ENCODE assay signal across 8 cellular contexts in the genomic region with DNA sequence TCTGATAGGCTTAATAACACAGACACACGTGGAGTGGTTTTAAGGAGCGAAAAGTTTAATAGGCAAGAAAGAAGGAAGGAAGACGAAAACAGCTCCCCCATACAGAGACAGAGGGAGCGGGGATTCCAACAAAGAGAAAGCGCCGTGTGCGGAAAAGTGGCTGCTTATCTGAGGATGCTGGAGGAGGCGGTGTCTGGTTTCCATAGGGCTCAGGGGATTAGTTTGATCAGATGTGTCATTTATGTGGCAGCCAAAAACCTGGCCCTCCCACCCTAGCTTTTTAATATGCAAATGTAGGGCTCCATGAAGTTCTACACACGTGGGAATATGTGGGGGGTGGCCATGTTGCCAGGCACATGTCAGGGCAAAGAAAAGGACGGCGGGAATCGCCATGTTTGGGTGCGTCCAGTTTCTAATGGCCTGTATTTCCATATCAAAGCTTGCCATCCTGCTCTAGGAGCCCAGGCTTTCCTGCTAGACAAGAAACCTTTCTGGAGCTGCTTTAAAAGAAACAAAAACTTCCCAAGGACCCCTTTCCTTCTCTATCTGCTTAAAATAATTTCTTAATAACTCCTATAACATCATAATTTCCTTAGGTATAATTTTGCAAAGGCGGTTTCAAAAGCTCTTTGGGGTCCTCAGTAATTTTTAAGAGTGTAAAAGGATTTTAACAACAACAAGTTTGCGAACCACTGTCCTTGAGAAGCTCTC. TPM values are rescaled to one million over a fixed set of nuclear protein-coding genes. Genes with fewer than 3 reads are reported as not detected.
DNase-seq lines count a peak whose midpoint lies in the region; ATAC-seq and TF ChIP-seq lines count a peak whose summit lies in the region.

No MANE protein-coding gene starts in this region.

- H3K4me3 ChIP-seq in CD4-positive, CD25-positive, alpha-beta regulatory T cell (ENCODE audit: low read depth, low read length) = peak overlapping the region; percentile 60
- H3K4me3 ChIP-seq in Loucy (ENCODE audit: low read length, poor library complexity, severe bottlenecking) = peak overlapping the region; percentile 83
- H3K4me3 ChIP-seq in breast epithelium = peak overlapping the region in 1 of 3 donors; percentile 76
- H3K4me3 ChIP-seq in neural progenitor cell = peak overlapping the region; percentile 73

- H3K4me2 ChIP-seq in Loucy (ENCODE audit: low read depth, low read length, poor library complexity, severe bottlenecking) = peak overlapping the region; percentile 58
- peak overlapping the region; percentile 91 for H3K4me2 ChIP-seq in neural progenitor cell

- BruUV-seq in Calu3 (replicated peaks; lab: Mats Ljungman, UMichigan) = no TSS peak

- peaks cover 28% of the 10 kb centered on the region for H3K4me1 ChIP-seq in CD4-positive, CD25-positive, alpha-beta regulatory T cell (ENCODE audit: control insufficient read depth, insufficient read depth, low read length, poor library complexity, severe bottlenecking)
- peaks cover 20% of the 10 kb centered on the region for H3K4me1 ChIP-seq in Loucy (ENCODE audit: insufficient read depth, low read length, poor library complexity, severe bottlenecking)
- no peaks in the 10 kb centered on the region for H3K4me1 ChIP-seq in breast epithelium
- peaks cover 25% of the 10 kb centered on the region for H3K4me1 ChIP-seq in neural progenitor cell

- no peaks in the 10 kb centered on the region for H3K9me2 ChIP-seq in Loucy (replicated peaks; ENCODE audit: low read depth, low read length)

- TF ChIP-seq POLR2A in breast epithelium (IDR thresholded peaks at IDR 0.05) = no peak

- H3K79me2 ChIP-seq in Loucy (ENCODE audit: insufficient read depth, low read length) (peaks cover 12% of the 10 kb centered on the region), neural progenitor cell (ENCODE audit: low read depth) (peaks cover 42% of the 10 kb centered on the region)

- no peaks in the 10 kb centered on the region for H3K9me3 ChIP-seq in CD4-positive, CD25-positive, alpha-beta regulatory T cell (ENCODE audit: control insufficient read depth in 2 of 2, low read length in 2 of 2)
- H3K9me3 ChIP-seq in Loucy (ENCODE audit: insufficient read depth, low read depth, low read length) (no peaks in the 10 kb centered on the region), breast epithelium (no peaks in the 10 kb centered on the region), neural progenitor cell (ENCODE audit: low read depth) (no peaks in the 10 kb centered on the region)

- peak overlapping the region; percentile 89 to 97 (median 94) for H3K4me3 Mint-ChIP-seq in CD4-positive, CD25-positive, alpha-beta regulatory T cell
- H3K4me3 Mint-ChIP-seq in neural progenitor cell = peak overlapping the region; percentile 95
- H3K4me3 Mint-ChIP-seq in Calu3 (ENCODE audit: low read depth, unreplicated experiment) = no peak overlapping the region

- no peak for DNase-seq in CD4-positive, CD25-positive, alpha-beta regulatory T cell
- DNase-seq in breast epithelium (ENCODE audit: low spot score in 2 of 2) = no peak
- peak; percentile 70 for DNase-seq in neural progenitor cell (ENCODE audit: low spot score)
- no peak for DNase-seq in Kasumi-1 (lab: John Stamatoyannopoulos, UW)
- no peak for DNase-seq in Calu3
- no peak for DNase-seq in GM13977 (ENCODE audit: low spot score)

- CTCF ChIA-PET in Calu3 (lab: Charles Lee) = interaction anchor here (1.0 to 2.2 kb wide), 3 partner anchors 14 to 196 kb away, joined by 4 to 7 read pairs (median 5); no protein-coding TSS in a partner anchor

- peaks cover 6 to 37% (median 13%) of the 10 kb centered on the region in 4 donors for H3K4me1 Mint-ChIP-seq in CD4-positive, CD25-positive, alpha-beta regulatory T cell
- H3K4me1 Mint-ChIP-seq in neural progenitor cell (peaks cover 28% of the 10 kb centered on the region), Calu3 (ENCODE audit: low read depth, unreplicated experiment) (no peaks in the 10 kb centered on the region)

- H3K36me3 ChIP-seq in CD4-positive, CD25-positive, alpha-beta regulatory T cell (ENCODE audit: control insufficient read depth, insufficient read depth, low read length) = no peaks in the 10 kb centered on the region
- no peaks in the 10 kb centered on the region for H3K36me3 ChIP-seq in Loucy (ENCODE audit: insufficient read depth, low read length)
- no peaks in the 10 kb centered on the region for H3K36me3 ChIP-seq in breast epithelium
- H3K36me3 ChIP-seq in neural progenitor cell = no peaks in the 10 kb centered on the region

- H3K9ac ChIP-seq in Loucy (ENCODE audit: low read depth, low read length, poor library complexity, severe bottlenecking) = peak overlapping the region; percentile 75
- no peak overlapping the region for H3K9ac ChIP-seq in neural progenitor cell

- no peaks in the 10 kb centered on the region for H3F3A ChIP-seq in Loucy (ENCODE audit: low read depth)
- H3F3A ChIP-seq in neural progenitor cell (ENCODE audit: low read depth) = peaks cover 27% of the 10 kb centered on the region

- H4K20me1 ChIP-seq in Loucy (ENCODE audit: insufficient read depth, low read length, poor library complexity, severe bottlenecking) (no peaks in the 10 kb centered on the region), neural progenitor cell (ENCODE audit: low read depth) (peaks cover 21% of the 10 kb centered on the region)

- H3K9me3 Mint-ChIP-seq in CD4-positive, CD25-positive, alpha-beta regulatory T cell = no peaks in the 10 kb centered on the region
- no peaks in the 10 kb centered on the region for H3K9me3 Mint-ChIP-seq in neural progenitor cell
- H3K9me3 Mint-ChIP-seq in Calu3 (ENCODE audit: low read depth, unreplicated experiment) = no peaks in the 10 kb centered on the region

- no peaks in the 10 kb centered on the region for H3K27me3 Mint-ChIP-seq in CD4-positive, CD25-positive, alpha-beta regulatory T cell
- H3K27me3 Mint-ChIP-seq in neural progenitor cell (ENCODE audit: insufficient read depth, low read depth) (no peaks in the 10 kb centered on the region), Calu3 (ENCODE audit: unreplicated experiment) (no peaks in the 10 kb centered on the region)

- no peak for ATAC-seq in CD4-positive, CD25-positive, alpha-beta regulatory T cell (ENCODE audit: low read depth in 2 of 2)
- no peak for ATAC-seq in HG03159 (IDR thresholded peaks at IDR 0.05; ENCODE audit: unreplicated experiment)

- peak overlapping the region; percentile 95 for H2AFZ ChIP-seq in Loucy (ENCODE audit: low read length)
- H2AFZ ChIP-seq in neural progenitor cell (replicated peaks) = peak overlapping the region; percentile 98

- in situ Hi-C loops in GM13977 (cut with MboI; ENCODE audit: low pct_unique_long_range_greater_than_20kb, low sequenced_read_pairs, unreplicated experiment) = no loop called here

- H3K27ac Mint-ChIP-seq in CD4-positive, CD25-positive, alpha-beta regulatory T cell = peak overlapping the region; percentile 91 to 94 (median 92)
- peak overlapping the region; percentile 90 for H3K27ac Mint-ChIP-seq in neural progenitor cell
- H3K27ac Mint-ChIP-seq in Calu3 (ENCODE audit: unreplicated experiment) = no peak overlapping the region

- H3K27me3 ChIP-seq in CD4-positive, CD25-positive, alpha-beta regulatory T cell (ENCODE audit: control insufficient read depth, insufficient read depth, low read length) = no peaks in the 10 kb centered on the region
- H3K27me3 ChIP-seq in Loucy (ENCODE audit: insufficient read depth, low read length, poor library complexity, severe bottlenecking) (no peaks in the 10 kb centered on the region), breast epithelium (no peaks in the 10 kb centered on the region), neural progenitor cell (no peaks in the 10 kb centered on the region)

- peak overlapping the region; percentile 87 for H3K27ac ChIP-seq in CD4-positive, CD25-positive, alpha-beta regulatory T cell (ENCODE audit: insufficient read depth, low read length, poor library complexity, severe bottlenecking)
- H3K27ac ChIP-seq in breast epithelium (peak overlapping the region; percentile 83 to 84), neural progenitor cell (no peak overlapping the region)

- no peaks in the 10 kb centered on the region for H3K36me3 Mint-ChIP-seq in CD4-positive, CD25-positive, alpha-beta regulatory T cell
- H3K36me3 Mint-ChIP-seq in neural progenitor cell (peaks cover 2% of the 10 kb centered on the region), Calu3 (ENCODE audit: insufficient read depth, unreplicated experiment) (peaks cover 8% of the 10 kb centered on the region)

- intact Hi-C loops in breast epithelium (cut with DNase I; ENCODE audit: low total_unique reads) = no loop called here
- intact Hi-C loops in Calu3 (cut with micrococcal nuclease; ENCODE audit: unreplicated experiment) = no loop called here

- TF ChIP-seq CTCF in Loucy (conservative IDR thresholded peaks at IDR 0.05; ENCODE audit: low read length) = no peak
- TF ChIP-seq CTCF in breast epithelium (IDR thresholded peaks at IDR 0.05) = no peak
- TF ChIP-seq CTCF in neural progenitor cell (IDR thresholded peaks at IDR 0.05) = no peak
- TF ChIP-seq CTCF in Calu3 (IDR thresholded peaks at IDR 0.05; ENCODE audit: unreplicated experiment) = no peak
- TF ChIP-seq CTCF in GM13977 (IDR thresholded peaks at IDR 0.05; ENCODE audit: extremely low read depth, insufficient read depth, missing control alignments) = no peak

RNA-seq across cellular contexts. Expression of gene ZNF589, which starts 0.7 kb away (rescaled TPM):
- total RNA-seq in CD4-positive, CD25-positive, alpha-beta regulatory T cell = 33.4 TPM
- 1 to 10 TPM; 2.9 to 6.4 (median 4.8) TPM for polyA plus RNA-seq in CD4-positive, CD25-positive, alpha-beta regulatory T cell
- 10 to 100 TPM; 16.1 to 18.4 (median 17.6) TPM for total RNA-seq in breast epithelium
- total RNA-seq in neural progenitor cell (ENCODE audit: low replicate concordance) = 49.9 and 57.3 TPM in 2 replicates
- 8.0 and 8.3 TPM in 2 replicates for total RNA-seq in Calu3 (2022)

RNA-seq across cellular contexts. Expression of gene CAMP, which starts 16.9 kb away (rescaled TPM):
- total RNA-seq in CD4-positive, CD25-positive, alpha-beta regulatory T cell = not detected
- not detected for polyA plus RNA-seq in CD4-positive, CD25-positive, alpha-beta regulatory T cell
- total RNA-seq in breast epithelium (1 to 10 TPM in 1 of 3 donors, not detected in 2; 2.9 TPM), neural progenitor cell (ENCODE audit: low replicate concordance) (not detected in 2 replicates), Calu3 (2022) (not detected in 2 replicates)

RNA-seq across cellular contexts. Expression of gene CDC25A, which starts 51.9 kb away (rescaled TPM):
- 0.72 TPM for total RNA-seq in CD4-positive, CD25-positive, alpha-beta regulatory T cell
- under 1 TPM in 3 of 4 donors, not detected in 1; 0.06 to 0.78 (median 0.13) TPM for polyA plus RNA-seq in CD4-positive, CD25-positive, alpha-beta regulatory T cell
- total RNA-seq in breast epithelium (1 to 10 TPM in 2 of 3 donors, under 1 TPM in 1; 0.80 to 2.6 (median 1.3) TPM), neural progenitor cell (ENCODE audit: low replicate concordance) (51.8 and 74.1 TPM in 2 replicates), Calu3 (2022) (15.2 and 18.2 TPM in 2 replicates)
